In the genomic region with DNA sequence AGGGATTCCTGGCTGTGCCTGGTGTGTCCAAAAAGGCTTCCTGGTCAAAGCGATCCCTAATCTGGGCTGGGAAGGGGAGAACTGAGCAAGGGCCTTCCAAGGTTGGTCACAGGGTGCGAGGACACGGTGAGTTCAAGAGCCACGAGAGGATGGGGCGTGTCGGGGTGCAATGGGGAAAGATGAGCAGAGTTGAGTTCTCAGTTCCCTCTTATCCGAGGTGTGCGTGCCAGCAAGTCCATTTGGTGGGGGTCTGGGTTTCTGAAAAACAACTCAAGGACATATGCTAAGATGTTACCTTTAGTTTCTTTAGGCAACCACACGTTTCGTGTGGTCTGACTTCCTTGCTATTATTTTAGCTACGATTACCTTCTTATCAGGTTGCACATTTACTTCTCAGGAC, we compare ENCODE assay signal across 9 cellular contexts. TPM values are rescaled to one million over a fixed set of nuclear protein-coding genes. Genes with fewer than 3 reads are reported as not detected.
DNase-seq lines count a peak whose midpoint lies in the region; ATAC-seq, FAIRE-seq and TF ChIP-seq lines count a peak whose summit lies in the region.
"Had no signal": no experiment of that assay in that cellular context is flagged by ENCODE, and none has a peak within 500 bp of the region (broad histone marks: within the 10 kb centered on the region; RNA-seq: fewer than 3 reads in every experiment).

No MANE protein-coding gene starts in this region.

- H3K27me3 ChIP-seq in mucosa of stomach (ENCODE audit: control insufficient read depth, insufficient read depth, low read length): no peaks in the 10 kb centered on the region
- no peaks in the 10 kb centered on the region for H3K27me3 ChIP-seq in aorta (ENCODE audit: control insufficient read depth in 1 of 2, insufficient read depth in 2 of 2, low read length in 1 of 2)

- peaks cover 57% of the 10 kb centered on the region for H3K4me1 Mint-ChIP-seq in CD14-positive monocyte
- peaks cover 33% of the 10 kb centered on the region for H3K4me1 Mint-ChIP-seq in activated T-helper 17 cell treated with anti-CD3 and anti-CD28 coated beads, Interleukin-2, amount 50 U/mL, for 72 hours

- intact Hi-C loops in CD14-positive monocyte (cut with micrococcal nuclease): no loop called here
- intact Hi-C loops in aorta (cut with DNase I): loop anchor here in 1 of 2 donors (10.0 kb wide), 1 partner anchor 96 kb away; no protein-coding TSS in a partner anchor

- peak overlapping the region; percentile 90 to 93 for H3K4me3 Mint-ChIP-seq in CD14-positive monocyte
- H3K4me3 Mint-ChIP-seq in activated T-helper 17 cell treated with anti-CD3 and anti-CD28 coated beads, Interleukin-2, amount 50 U/mL, for 72 hours: peak overlapping the region; percentile 91

- peak; percentile 13 for ATAC-seq in GM21529 (IDR thresholded peaks at IDR 0.05; ENCODE audit: unreplicated experiment)
- no peak for ATAC-seq in activated T-helper 17 cell treated with anti-CD3 and anti-CD28 coated beads, Interleukin-2, amount 50 U/mL, for 72 hours (replicated peaks)
- ATAC-seq in aorta (ENCODE audit: low FRiP score): no peak

- H3K27ac ChIP-seq in aorta (ENCODE audit: low read depth in 1 of 2, low read length in 2 of 2): no peak overlapping the region

- peaks cover 5 to 12% of the 10 kb centered on the region in 2 donors for H3K36me3 Mint-ChIP-seq in CD14-positive monocyte
- H3K36me3 Mint-ChIP-seq in activated T-helper 17 cell treated with anti-CD3 and anti-CD28 coated beads, Interleukin-2, amount 50 U/mL, for 72 hours (ENCODE audit: low read depth): no peaks in the 10 kb centered on the region

- H3K4me1 ChIP-seq in mucosa of stomach (ENCODE audit: control insufficient read depth, insufficient read depth, low read length): peaks cover 61% of the 10 kb centered on the region
- no peaks in the 10 kb centered on the region for H3K4me1 ChIP-seq in aorta (ENCODE audit: control insufficient read depth in 1 of 2, insufficient read depth in 2 of 2, low read length in 2 of 2)

- FAIRE-seq in HTR-8/SVneo (lab: Jason Lieb, UNC): no peak
- FAIRE-seq: islet of Langerhans had no signal

- 83 to 87% methylated on average over 11 of the region's 11 CpGs for WGBS in aorta, 2 donors

- H3K27me3 Mint-ChIP-seq in CD14-positive monocyte (ENCODE audit: low read depth in 3 of 3): peaks cover 0 to 1% (median 0%) of the 10 kb centered on the region in 3 donors
- H3K27me3 Mint-ChIP-seq in activated T-helper 17 cell treated with anti-CD3 and anti-CD28 coated beads, Interleukin-2, amount 50 U/mL, for 72 hours: no peaks in the 10 kb centered on the region

- no peak for DNase-seq in CD14-positive monocyte (ENCODE audit: low spot score)
- DNase-seq in aorta: no peak
- DNase-seq in stimulated activated CD4-positive, alpha-beta T cell treated with anti-CD3 and anti-CD28 coated beads, Interleukin-4, amount 100 ng/mL, for 24 hours: no peak
- no peak for DNase-seq in HTR-8/SVneo (ENCODE audit: insufficient read length, low spot score)
- DNase-seq in NCI-H1092 (lab: John Stamatoyannopoulos, UW): no peak

- TF ChIP-seq CTCF in CD14-positive monocyte (IDR thresholded peaks at IDR 0.05): no peak

- H3K27ac Mint-ChIP-seq in CD14-positive monocyte: peak overlapping the region in 2 of 7 donors; percentile 22 to 67
- H3K27ac Mint-ChIP-seq in activated T-helper 17 cell treated with anti-CD3 and anti-CD28 coated beads, Interleukin-2, amount 50 U/mL, for 72 hours: peak overlapping the region; percentile 85

- H3K9me3 Mint-ChIP-seq in CD14-positive monocyte: no peaks in the 10 kb centered on the region
- H3K9me3 Mint-ChIP-seq in activated T-helper 17 cell treated with anti-CD3 and anti-CD28 coated beads, Interleukin-2, amount 50 U/mL, for 72 hours: no peaks in the 10 kb centered on the region

- no peaks in the 10 kb centered on the region for H3K36me3 ChIP-seq in mucosa of stomach (ENCODE audit: control insufficient read depth, insufficient read depth, low read length)
- H3K36me3 ChIP-seq in aorta (ENCODE audit: control insufficient read depth in 1 of 2, insufficient read depth in 2 of 2, low read length in 1 of 2): no peaks in the 10 kb centered on the region

- H3K4me3 ChIP-seq in mucosa of stomach (ENCODE audit: low read length): no peak overlapping the region
- H3K4me3 ChIP-seq in aorta (ENCODE audit: low read length in 2 of 2): no peak overlapping the region

- no peaks in the 10 kb centered on the region for H3K9me3 ChIP-seq in mucosa of stomach (ENCODE audit: control insufficient read depth, low read length)
- H3K9me3 ChIP-seq in aorta (ENCODE audit: control insufficient read depth, low read length): no peaks in the 10 kb centered on the region

- H3K9ac ChIP-seq in mucosa of stomach (ENCODE audit: low read length): peak overlapping the region; percentile 75

RNA-seq across cellular contexts. Expression of gene ZNF775, which starts 1.3 kb away (rescaled TPM):
- polyA plus RNA-seq in CD14-positive monocyte (1 to 10 TPM; 1.3 to 2.7 TPM), aorta (1 to 10 TPM; 1.9 to 3.5 TPM)
- total RNA-seq in activated T-helper 17 cell treated with anti-CD3 and anti-CD28 coated beads, Interleukin-2, amount 50 U/mL, for 72 hours: 1 to 10 TPM; 2.5 to 3.2 TPM
- total RNA-seq in aorta: 1 to 10 TPM; 3.1 to 6.4 TPM

RNA-seq across cellular contexts. Expression of gene REPIN1, which starts 11.8 kb away (rescaled TPM):
- polyA plus RNA-seq in CD14-positive monocyte (10 to 100 TPM; 32.7 to 39.0 TPM), aorta (10 to 100 TPM; 19.7 to 44.9 TPM)
- 10 to 100 TPM; 68.1 to 79.6 TPM for total RNA-seq in activated T-helper 17 cell treated with anti-CD3 and anti-CD28 coated beads, Interleukin-2, amount 50 U/mL, for 72 hours
- total RNA-seq in aorta: 10 to 100 TPM; 52.0 to 56.7 TPM

RNA-seq across cellular contexts. Expression of gene RARRES2, which starts 39.0 kb away (rescaled TPM):
- polyA plus RNA-seq in CD14-positive monocyte (not detected), aorta (100 to 1,000 TPM in 1 of 2 donors, 10 to 100 TPM in 1; 65.9 to 198 TPM)
- total RNA-seq in activated T-helper 17 cell treated with anti-CD3 and anti-CD28 coated beads, Interleukin-2, amount 50 U/mL, for 72 hours: not detected
- total RNA-seq in aorta: 100 to 1,000 TPM in 1 of 2 donors, 10 to 100 TPM in 1; 73.1 to 121 TPM

RNA-seq across cellular contexts. Expression of gene ACTR3C, which starts 57.1 kb away (rescaled TPM):
- 1 to 10 TPM in 1 of 2 donors, under 1 TPM in 1; 0.55 to 1.7 TPM for polyA plus RNA-seq in CD14-positive monocyte
- 10 to 100 TPM in 1 of 2 donors, 1 to 10 TPM in 1; 9.4 to 11.1 TPM for total RNA-seq in activated T-helper 17 cell treated with anti-CD3 and anti-CD28 coated beads, Interleukin-2, amount 50 U/mL, for 72 hours
- total RNA-seq in aorta: 1 to 10 TPM; 1.2 to 5.2 TPM
- polyA plus RNA-seq in aorta: under 1 TPM in 1 of 2 donors, not detected in 1; 0.75 TPM

RNA-seq across cellular contexts. Expression of gene LRRC61, which starts 57.3 kb away (rescaled TPM):
- 1 to 10 TPM; 5.7 to 8.6 TPM for polyA plus RNA-seq in CD14-positive monocyte
- total RNA-seq in activated T-helper 17 cell treated with anti-CD3 and anti-CD28 coated beads, Interleukin-2, amount 50 U/mL, for 72 hours: 10 to 100 TPM; 32.7 to 61.6 TPM
- total RNA-seq in aorta: 1 to 10 TPM; 2.5 to 2.6 TPM
- polyA plus RNA-seq in aorta: 1 to 10 TPM in 1 of 2 donors, under 1 TPM in 1; 0.15 to 2.6 TPM

Comparison
In these comparisons a context has a peak if more than half of its experiments do, and no peak if none do; other contexts are left out.
1. RNA of gene RARRES2, which starts 39.0 kb away (total RNA-seq): 73.1 to 121 TPM in aorta; not detected in activated T-helper 17 cell treated with anti-CD3 and anti-CD28 coated beads, Interleukin-2, amount 50 U/mL, for 72 hours; every median in the first group is over 10 times any median in the second.